In the genomic region with DNA sequence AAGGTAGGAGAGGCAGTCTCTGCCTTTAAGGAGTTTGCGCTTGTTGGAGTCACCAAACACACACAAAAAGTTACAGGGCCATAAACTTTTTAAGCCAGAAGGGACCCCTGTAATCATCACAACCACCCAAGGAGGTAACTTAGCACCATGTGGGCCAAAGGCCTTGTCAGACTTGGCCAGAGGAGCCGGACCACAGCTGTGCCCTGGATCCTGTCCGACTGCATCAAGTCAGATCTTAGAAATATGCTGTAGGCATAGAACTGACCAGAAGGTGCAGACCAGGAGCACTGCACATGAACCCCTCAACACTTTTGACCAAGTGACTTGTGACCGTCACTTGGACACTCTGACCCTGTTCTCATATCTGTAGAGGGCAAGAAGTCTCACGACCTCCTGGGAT, we compare ENCODE assay signal across 10 cellular contexts.
"Had no signal": no experiment of that assay in that cellular context is flagged by ENCODE, and none has a peak within 500 bp of the region (broad histone marks: within the 10 kb centered on the region; RNA-seq: fewer than 3 reads in every experiment).

No MANE protein-coding gene starts in this region.

- H3K36me3 ChIP-seq: thoracic aorta had no signal

- H3K4me3 ChIP-seq: thoracic aorta had no signal

- H3K27ac Mint-ChIP-seq: activated B cell treated with CpG ODN at 0.5 μM for 24 hours; activated CD4-positive, alpha-beta T cell treated with anti-CD3 and anti-CD28 coated beads, Interleukin-2, amount 10 ng/mL, durations not matched to agents 24 days and 14 days; natural killer cell; stimulated activated naive CD8-positive, alpha-beta T cell treated with anti-CD3 and anti-CD28 coated beads, Interleukin-15, amount 100 ng/mL, for 72 hours had no signal

- H3K27me3 Mint-ChIP-seq: activated naive CD8-positive, alpha-beta T cell; stimulated activated naive CD8-positive, alpha-beta T cell treated with anti-CD3 and anti-CD28 coated beads, Interleukin-15, amount 100 ng/mL, for 72 hours had no signal

- DNase-seq: activated B cell treated with CpG ODN at 0.5 μM for 24 hours; activated CD4-positive, alpha-beta T cell treated with anti-CD3 and anti-CD28 coated beads, Interleukin-2, amount 10 ng/mL, durations not matched to agents 24 days and 14 days; activated CD8-positive, alpha-beta memory T cell treated with anti-CD3 and anti-CD28 coated beads for 24 hours; anterior cingulate cortex; natural killer cell; stimulated activated CD4-positive, alpha-beta T cell treated with anti-CD3 and anti-CD28 coated beads, Interleukin-4, amount 100 ng/mL, for 4 hours; stimulated activated naive CD8-positive, alpha-beta T cell treated with anti-CD3 and anti-CD28 coated beads, Interleukin-15, amount 100 ng/mL, for 72 hours had no signal

- H3K36me3 Mint-ChIP-seq: natural killer cell had no signal

- H3K4me1 Mint-ChIP-seq: activated B cell treated with CpG ODN at 0.5 μM for 24 hours, natural killer cell had no signal

- H3K4me3 Mint-ChIP-seq: activated B cell treated with CpG ODN at 0.5 μM for 24 hours; activated CD4-positive, alpha-beta T cell treated with anti-CD3 and anti-CD28 coated beads, Interleukin-2, amount 10 ng/mL, durations not matched to agents 24 days and 14 days; activated naive CD8-positive, alpha-beta T cell; natural killer cell; stimulated activated naive CD8-positive, alpha-beta T cell treated with anti-CD3 and anti-CD28 coated beads, Interleukin-15, amount 100 ng/mL, for 72 hours had no signal

- H3K9me3 ChIP-seq: thoracic aorta had no signal

- H3K9me3 Mint-ChIP-seq: activated B cell treated with CpG ODN at 0.5 μM for 24 hours; natural killer cell; stimulated activated naive CD8-positive, alpha-beta T cell treated with anti-CD3 and anti-CD28 coated beads, Interleukin-15, amount 100 ng/mL, for 72 hours had no signal

- H3K27ac ChIP-seq: thoracic aorta had no signal

- ATAC-seq: natural killer cell; SK-N-SH treated with all-trans-retinoic acid at 6 μM for 48 hours; stimulated activated naive CD8-positive, alpha-beta T cell treated with anti-CD3 and anti-CD28 coated beads, Interleukin-15, amount 100 ng/mL, for 72 hours had no signal
